ENCODE assay signal across 29 cellular contexts in genomic region chr4:20788266-20788665, GRCh38.
"Had no signal": no experiment of that assay in that cellular context is flagged by ENCODE, and none has a peak within 500 bp of the region (broad histone marks: within the 10 kb centered on the region; RNA-seq: fewer than 3 reads in every experiment).

No MANE protein-coding gene starts in this region.

- H3K36me3 ChIP-seq: ascending aorta, breast epithelium, cardiac muscle cell, colonic mucosa, gastrocnemius medialis had no signal

- H3K27ac ChIP-seq: ascending aorta, breast epithelium, cardiac muscle cell, colonic mucosa, foreskin keratinocyte, gastrocnemius medialis had no signal

- H3K27me3 ChIP-seq: ascending aorta, breast epithelium, cardiac muscle cell, colonic mucosa, foreskin keratinocyte, gastrocnemius medialis had no signal

- H3K4me3 ChIP-seq: ascending aorta, breast epithelium, cardiac muscle cell, colonic mucosa, gastrocnemius medialis had no signal

- H3K4me1 ChIP-seq: ascending aorta, breast epithelium, colonic mucosa, foreskin keratinocyte, gastrocnemius medialis had no signal

- H3K9me3 ChIP-seq: ascending aorta, colonic mucosa, gastrocnemius medialis had no signal

- ATAC-seq: activated CD4-positive, alpha-beta T cell treated with anti-CD3 and anti-CD28 coated beads for 36 hours; activated CD8-positive, alpha-beta memory T cell treated with anti-CD3 and anti-CD28 coated beads, Interleukin-2, amount 10 ng/mL, durations not matched to agents 7 days and 5 days; activated CD8-positive, alpha-beta T cell treated with anti-CD3 and anti-CD28 coated beads, Interleukin-2, amount 10 ng/mL, durations not matched to agents 7 days and 5 days; activated naive CD4-positive, alpha-beta T cell treated with anti-CD3 and anti-CD28 coated beads, Interleukin-2, amount 50 U/mL, for 72 hours; esophagus mucosa; foreskin keratinocyte; gastrocnemius medialis; T-helper 17 cell had no signal

- DNase-seq: activated CD4-positive, alpha-beta memory T cell treated with anti-CD3 and anti-CD28 coated beads for 36 hours; activated CD4-positive, alpha-beta T cell treated with anti-CD3 and anti-CD28 coated beads for 36 hours; activated CD4-positive, alpha-beta T cell treated with anti-CD3 and anti-CD28 coated beads, Interleukin-2, amount 10 ng/mL, durations not matched to agents 24 days and 14 days; activated CD4-positive, CD25-positive, alpha-beta regulatory T cell; activated CD4-positive, CD25-positive, alpha-beta regulatory T cell treated with anti-CD3 and anti-CD28 coated beads, Interleukin-2, amount 50 U/mL, for 72 hours; activated CD8-positive, alpha-beta memory T cell treated with anti-CD3 and anti-CD28 coated beads, Interleukin-2, amount 10 ng/mL, durations not matched to agents 7 days and 5 days; activated CD8-positive, alpha-beta memory T cell treated with anti-CD3 and anti-CD28 coated beads, Interleukin-2, amount 50 U/mL, for 4 hours; activated CD8-positive, alpha-beta T cell treated with anti-CD3 and anti-CD28 coated beads, Interleukin-2, amount 10 ng/mL, durations not matched to agents 7 days and 5 days; activated gamma-delta T cell; activated naive CD4-positive, alpha-beta T cell; activated naive CD4-positive, alpha-beta T cell treated with anti-CD3 and anti-CD28 coated beads, Interleukin-2, amount 10 ng/mL, durations not matched to agents 7 days and 5 days; activated naive CD8-positive, alpha-beta T cell treated with anti-CD3 and anti-CD28 coated beads, Interleukin-2, amount 10 ng/mL, durations not matched to agents 7 days and 5 days; activated T-cell treated with anti-CD3 and anti-CD28 coated beads, Interleukin-2, amount 50 U/mL, for 1 hour; activated T-cell treated with anti-CD3 and anti-CD28 coated beads, Interleukin-2, amount 50 U/mL, for 48 hours; central memory CD4-positive, alpha-beta T cell; cerebellar nuclear complex; colonic mucosa; effector CD8-positive, alpha-beta T cell; foreskin keratinocyte; gastrocnemius medialis; head of caudate nucleus; T-helper 1 cell; T-helper 17 cell; T1000 had no signal
